In genomic region chr21:39319814-39320332, GRCh38 we compare ENCODE assay signal across 18 cellular contexts. TPM values are rescaled to one million over a fixed set of nuclear protein-coding genes. Genes with fewer than 3 reads are reported as not detected.
DNase-seq lines count a peak whose midpoint lies in the region; ATAC-seq and TF ChIP-seq lines count a peak whose summit lies in the region.
"Had no signal": no experiment of that assay in that cellular context is flagged by ENCODE, and none has a peak within 500 bp of the region (broad histone marks: within the 10 kb centered on the region; RNA-seq: fewer than 3 reads in every experiment).

No MANE protein-coding gene starts in this region.

- no peaks in the 10 kb centered on the region for H4K20me1 ChIP-seq in PC-9 (ENCODE audit: insufficient read depth)
- H4K20me1 ChIP-seq: BLaER1 treated with 17β-estradiol and CSF1 and Interleukin-3, amounts not matched to agents 10 nM and 100 nM had no signal

- TF ChIP-seq CTCF in Caco-2 (IDR thresholded peaks at IDR 0.05; ENCODE audit: insufficient read depth in 1 of 2, low read depth in 1 of 2, low read length in 1 of 2, severe bottlenecking in 1 of 2, unreplicated experiment in 1 of 2) (no peak), PC-9 (conservative IDR thresholded peaks at IDR 0.05) (no peak), gastroesophageal sphincter (IDR thresholded peaks at IDR 0.05) (no peak), nephron progenitor cell (IDR thresholded peaks at IDR 0.05) (no peak)
- TF ChIP-seq CTCF in CD4-positive, alpha-beta T cell (IDR thresholded peaks at IDR 0.05): no peak

- H3K27ac Mint-ChIP-seq in Caco-2 (ENCODE audit: unreplicated experiment) (no peak overlapping the region), nephron progenitor cell (peak overlapping the region; percentile 29)
- H3K27ac Mint-ChIP-seq in CD4-positive, alpha-beta T cell: no peak overlapping the region
- H3K27ac Mint-ChIP-seq: activated CD4-positive, alpha-beta T cell treated with anti-CD3 and anti-CD28 coated beads, Interleukin-2, amount 10 ng/mL, durations not matched to agents 7 days and 5 days; activated naive CD8-positive, alpha-beta T cell treated with anti-CD3 and anti-CD28 coated beads, Interleukin-2, amount 50 U/mL, for 24 hours had no signal

- ATAC-seq in gastroesophageal sphincter (peak; percentile 68), HG03139 (IDR thresholded peaks at IDR 0.05; ENCODE audit: unreplicated experiment) (no peak)
- ATAC-seq in CD4-positive, alpha-beta T cell (ENCODE audit: poor library complexity): no peak
- ATAC-seq: activated naive CD8-positive, alpha-beta T cell treated with anti-CD3 and anti-CD28 coated beads, Interleukin-2, amount 50 U/mL, for 24 hours had no signal

- no peaks in the 10 kb centered on the region for H3K27me3 ChIP-seq in Caco-2 (replicated peaks; ENCODE audit: control insufficient read depth, insufficient read depth, low read length)
- no peaks in the 10 kb centered on the region for H3K27me3 ChIP-seq in PC-9 (ENCODE audit: insufficient read depth, low read depth)
- H3K27me3 ChIP-seq in gastroesophageal sphincter: no peaks in the 10 kb centered on the region
- H3K27me3 ChIP-seq in CD4-positive, alpha-beta T cell (ENCODE audit: control insufficient read depth, insufficient read depth, low read length): no peaks in the 10 kb centered on the region
- H3K27me3 ChIP-seq: BLaER1 treated with 17β-estradiol and CSF1 and Interleukin-3, amounts not matched to agents 10 nM and 100 nM; spleen had no signal

- 24 to 35% methylated on average over 3 of the region's 3 CpGs for WGBS in gastroesophageal sphincter (ENCODE audit: low coverage in 1 of 2), 2 donors

- H3K36me3 Mint-ChIP-seq in Caco-2 (ENCODE audit: insufficient read depth, unreplicated experiment): peaks cover 7% of the 10 kb centered on the region
- H3K36me3 Mint-ChIP-seq in nephron progenitor cell (ENCODE audit: low read depth): peaks cover 17% of the 10 kb centered on the region
- H3K36me3 Mint-ChIP-seq in CD4-positive, alpha-beta T cell (ENCODE audit: low read depth): no peaks in the 10 kb centered on the region

- BruUV-seq in Caco-2 (replicated peaks; lab: Mats Ljungman, UMichigan): TSS peak; percentile 46
- no TSS peak for BruUV-seq in PC-9 (replicated peaks; lab: Mats Ljungman, UMichigan)

- H3K4me2 ChIP-seq in PC-9: peak overlapping the region; percentile 43
- H3K4me2 ChIP-seq: BLaER1 treated with 17β-estradiol and CSF1 and Interleukin-3, amounts not matched to agents 10 nM and 100 nM had no signal

- H3K79me2 ChIP-seq in PC-9 (ENCODE audit: low read depth): peaks cover 2% of the 10 kb centered on the region

- no peak for TF ChIP-seq POLR2A in gastroesophageal sphincter (IDR thresholded peaks at IDR 0.05)

- DNase-seq in Caco-2 (no peak), PC-9 (peak in 1 of 2 experiments; percentile 14), nephron progenitor cell (no peak), NCI-H2107 treated with DMSO at 0.1 percent for 48 hours (lab: John Stamatoyannopoulos, UW; ENCODE audit: unreplicated experiment) (no peak), NOMO-1 (lab: John Stamatoyannopoulos, UW; ENCODE audit: unreplicated experiment in 2 of 2) (no peak)
- DNase-seq in CD4-positive, alpha-beta T cell: no peak
- DNase-seq: activated CD4-positive, alpha-beta T cell treated with anti-CD3 and anti-CD28 coated beads, Interleukin-2, amount 10 ng/mL, durations not matched to agents 7 days and 5 days; activated naive CD8-positive, alpha-beta T cell treated with anti-CD3 and anti-CD28 coated beads, Interleukin-2, amount 50 U/mL, for 24 hours; DND-41; HCEC 1CT; NCI-H1694 treated with DMSO at 0.1 percent for 48 hours; NCI-H69; occipital lobe; spleen; T1000 had no signal

- no peaks in the 10 kb centered on the region for H3K9me3 Mint-ChIP-seq in Caco-2 (ENCODE audit: unreplicated experiment)
- H3K9me3 Mint-ChIP-seq in nephron progenitor cell: no peaks in the 10 kb centered on the region
- no peaks in the 10 kb centered on the region for H3K9me3 Mint-ChIP-seq in CD4-positive, alpha-beta T cell
- H3K9me3 Mint-ChIP-seq: activated CD4-positive, alpha-beta T cell treated with anti-CD3 and anti-CD28 coated beads, Interleukin-2, amount 10 ng/mL, durations not matched to agents 7 days and 5 days; activated naive CD8-positive, alpha-beta T cell treated with anti-CD3 and anti-CD28 coated beads, Interleukin-2, amount 50 U/mL, for 24 hours had no signal

- H3K27ac ChIP-seq in PC-9: peak overlapping the region; percentile 32
- peak overlapping the region; percentile 79 to 97 (median 86) for H3K27ac ChIP-seq in gastroesophageal sphincter
- no peak overlapping the region for H3K27ac ChIP-seq in CD4-positive, alpha-beta T cell (ENCODE audit: low read depth, low read length)
- H3K27ac ChIP-seq: BLaER1 treated with 17β-estradiol and CSF1 and Interleukin-3, amounts not matched to agents 10 nM and 100 nM; spleen had no signal

- intact Hi-C loops in Caco-2 (cut with micrococcal nuclease; ENCODE audit: unreplicated experiment): loop anchor here (10.0 kb wide), 1 partner anchor 125 kb away; the partner anchor contains the start of gene LCA5L
- intact Hi-C loops in PC-9 (cut with micrococcal nuclease; ENCODE audit: unreplicated experiment): no loop called here
- intact Hi-C loops in CD4-positive, alpha-beta T cell (cut with DNase I, micrococcal nuclease): loop anchor here (10.0 kb wide), 2 partner anchors 125 to 1955 kb away; partner anchors contain the start of genes DYRK1A (in 1 of the 2) and LCA5L (in 1 of the 2)

- CTCF ChIA-PET in Caco-2 (lab: Charles Lee) (no interaction called here), PC-9 (lab: Charles Lee) (no interaction called here)
- CTCF ChIA-PET in CD4-positive, alpha-beta T cell (lab: Charles Lee): no interaction called here

- H3F3A ChIP-seq in PC-9 (ENCODE audit: insufficient read depth, low read depth): peaks cover 28% of the 10 kb centered on the region

- H3K4me1 ChIP-seq in Caco-2 (peaks cover 36% of the 10 kb centered on the region), PC-9 (replicated peaks; ENCODE audit: insufficient read depth) (peaks cover 48% of the 10 kb centered on the region), gastroesophageal sphincter (peaks cover 5 to 67% (median 15%) of the 10 kb centered on the region in 3 donors)

- POLR2A ChIA-PET in Caco-2 (lab: Charles Lee): no interaction called here
- POLR2A ChIA-PET in PC-9 (lab: Charles Lee; ENCODE audit: unreplicated experiment): no interaction called here
- POLR2A ChIA-PET in CD4-positive, alpha-beta T cell (lab: Charles Lee): no interaction called here

- H3K4me3 ChIP-seq in Caco-2 (ENCODE audit: low read depth, low read length): no peak overlapping the region
- peak overlapping the region; percentile 18; the same call in 1 of the 2 replicates for H3K4me3 ChIP-seq in PC-9
- H3K4me3 ChIP-seq in gastroesophageal sphincter: no peak overlapping the region
- H3K4me3 ChIP-seq: BLaER1 treated with 17β-estradiol and CSF1 and Interleukin-3, amounts not matched to agents 10 nM and 100 nM; spleen had no signal

- no peak overlapping the region for H3K4me3 Mint-ChIP-seq in Caco-2 (ENCODE audit: unreplicated experiment)
- H3K4me3 Mint-ChIP-seq in nephron progenitor cell: no peak overlapping the region
- no peak overlapping the region for H3K4me3 Mint-ChIP-seq in CD4-positive, alpha-beta T cell
- H3K4me3 Mint-ChIP-seq: activated CD4-positive, alpha-beta T cell treated with anti-CD3 and anti-CD28 coated beads, Interleukin-2, amount 10 ng/mL, durations not matched to agents 7 days and 5 days; activated naive CD8-positive, alpha-beta T cell treated with anti-CD3 and anti-CD28 coated beads, Interleukin-2, amount 50 U/mL, for 24 hours had no signal

- no peaks in the 10 kb centered on the region for H3K27me3 Mint-ChIP-seq in Caco-2 (ENCODE audit: insufficient read depth, unreplicated experiment)
- no peaks in the 10 kb centered on the region for H3K27me3 Mint-ChIP-seq in nephron progenitor cell (ENCODE audit: low read depth, poor library complexity)
- H3K27me3 Mint-ChIP-seq in CD4-positive, alpha-beta T cell: no peaks in the 10 kb centered on the region
- H3K27me3 Mint-ChIP-seq: activated CD4-positive, alpha-beta T cell treated with anti-CD3 and anti-CD28 coated beads, Interleukin-2, amount 10 ng/mL, durations not matched to agents 7 days and 5 days; activated naive CD8-positive, alpha-beta T cell treated with anti-CD3 and anti-CD28 coated beads, Interleukin-2, amount 50 U/mL, for 24 hours had no signal

- no peak overlapping the region for H2AFZ ChIP-seq in PC-9

- H3K9me2 ChIP-seq in PC-9 (ENCODE audit: insufficient read depth): no peaks in the 10 kb centered on the region

- H3K4me1 Mint-ChIP-seq in Caco-2 (ENCODE audit: low read depth, unreplicated experiment) (peaks cover 41% of the 10 kb centered on the region), nephron progenitor cell (peaks cover 23% of the 10 kb centered on the region)
- H3K4me1 Mint-ChIP-seq in CD4-positive, alpha-beta T cell (ENCODE audit: low read depth): peaks cover 10% of the 10 kb centered on the region

- no peak for TF ChIP-seq EP300 in gastroesophageal sphincter (IDR thresholded peaks at IDR 0.05)

- H3K36me3 ChIP-seq in Caco-2 (ENCODE audit: control insufficient read depth, insufficient read depth, low read length) (no peaks in the 10 kb centered on the region), PC-9 (ENCODE audit: low read depth) (no peaks in the 10 kb centered on the region), gastroesophageal sphincter (no peaks in the 10 kb centered on the region)
- H3K36me3 ChIP-seq: BLaER1 treated with 17β-estradiol and CSF1 and Interleukin-3, amounts not matched to agents 10 nM and 100 nM; spleen had no signal

- H3K9me3 ChIP-seq in Caco-2 (no peaks in the 10 kb centered on the region), PC-9 (ENCODE audit: insufficient read depth, low read depth) (no peaks in the 10 kb centered on the region), gastroesophageal sphincter (no peaks in the 10 kb centered on the region)
- no peaks in the 10 kb centered on the region for H3K9me3 ChIP-seq in CD4-positive, alpha-beta T cell (ENCODE audit: control insufficient read depth, low read length)
- H3K9me3 ChIP-seq: BLaER1 treated with 17β-estradiol and CSF1 and Interleukin-3, amounts not matched to agents 10 nM and 100 nM; spleen had no signal

RNA-seq across cellular contexts. Expression of gene BRWD1, which starts 6.4 kb away (rescaled TPM):
- total RNA-seq in Caco-2 (2022) (37.1 and 42.2 TPM in 2 replicates), PC-9 (2021) (38.9 and 42.9 TPM in 2 replicates), gastroesophageal sphincter (100 to 1,000 TPM in 1 of 4 donors, 10 to 100 TPM in 3; 60.0 to 132 (median 71.2) TPM)
- 10 to 100 TPM; 84.7 to 92.2 TPM for total RNA-seq in CD4-positive, alpha-beta T cell

RNA-seq across cellular contexts. Expression of gene HMGN1, which starts 29.0 kb away (rescaled TPM):
- total RNA-seq in Caco-2 (2022): 386 and 391 TPM in 2 replicates
- total RNA-seq in PC-9 (2021): 369 and 402 TPM in 2 replicates
- 100 to 1,000 TPM in 1 of 4 donors, 10 to 100 TPM in 3; 69.0 to 117 (median 80.8) TPM for total RNA-seq in gastroesophageal sphincter
- total RNA-seq in CD4-positive, alpha-beta T cell: 100 to 1,000 TPM; 256 to 262 TPM
